29 cellular contexts compared by ENCODE assay signal in genomic region chr5:137503456-137503855, GRCh38.
"Had no signal": no experiment of that assay in that cellular context is flagged by ENCODE, and none has a peak within 500 bp of the region (broad histone marks: within the 10 kb centered on the region; RNA-seq: fewer than 3 reads in every experiment).

No MANE protein-coding gene starts in this region.

- FAIRE-seq: colon, endometrium, endothelial cell of umbilical vein, frontal cortex had no signal

- H3K4me3 Mint-ChIP-seq: dendritic cell treated with granulocyte-macrophage colony-stimulating factor and Interleukin-4, amounts not matched to agents 40 ng/mL and 50 ng/mL, for 4 days; endodermal cell had no signal

- H3K36me3 ChIP-seq: colonic mucosa, esophagus muscularis mucosa, esophagus squamous epithelium, gastrocnemius medialis, gastroesophageal sphincter, heart left ventricle, heart right ventricle had no signal

- H3K9me3 ChIP-seq: colonic mucosa, esophagus muscularis mucosa, esophagus squamous epithelium, gastrocnemius medialis, gastroesophageal sphincter, heart left ventricle, heart right ventricle had no signal

- H3K4me2 ChIP-seq: hepatocyte had no signal

- H3K27me3 ChIP-seq: dorsolateral prefrontal cortex, gastrocnemius medialis had no signal

- H3K9me3 Mint-ChIP-seq: dendritic cell treated with granulocyte-macrophage colony-stimulating factor and Interleukin-4, amounts not matched to agents 40 ng/mL and 50 ng/mL, for 4 days; endodermal cell had no signal

- H3K27ac ChIP-seq: colonic mucosa, coronary artery, dorsolateral prefrontal cortex, epithelial cell of prostate, esophagus muscularis mucosa, esophagus squamous epithelium, foreskin keratinocyte, gastrocnemius medialis, gastroesophageal sphincter, heart left ventricle, heart right ventricle, hepatocyte had no signal

- H3K4me1 Mint-ChIP-seq: endodermal cell had no signal

- H3K27ac Mint-ChIP-seq: dendritic cell treated with granulocyte-macrophage colony-stimulating factor and Interleukin-4, amounts not matched to agents 40 ng/mL and 50 ng/mL, for 4 days; endodermal cell had no signal

- DNase-seq: colonic mucosa; cortex of kidney; dermis blood vessel endothelial cell; dorsolateral prefrontal cortex; effector CD4-positive, alpha-beta T cell; effector CD8-positive, alpha-beta T cell; effector memory CD4-positive, alpha-beta T cell; endodermal cell; erythroblast; esophagus squamous epithelium; foreskin keratinocyte; foreskin melanocyte; gastrocnemius medialis; glutamatergic neuron; head of caudate nucleus; heart left ventricle; heart right ventricle; hippocampal formation had no signal

- H2AFZ ChIP-seq: hepatocyte had no signal

- H3K79me2 ChIP-seq: hepatocyte had no signal

- ATAC-seq: esophagus mucosa, foreskin keratinocyte, gastrocnemius medialis, gastroesophageal sphincter, heart left ventricle, heart right ventricle had no signal

- H3K4me3 ChIP-seq: colonic mucosa, coronary artery, dorsolateral prefrontal cortex, esophagus muscularis mucosa, esophagus squamous epithelium, gastrocnemius medialis, gastroesophageal sphincter, heart left ventricle, heart right ventricle, hepatocyte had no signal

- H3K4me1 ChIP-seq: colonic mucosa, foreskin keratinocyte, gastrocnemius medialis had no signal
